17 cellular contexts compared by ENCODE assay signal in the genomic region with DNA sequence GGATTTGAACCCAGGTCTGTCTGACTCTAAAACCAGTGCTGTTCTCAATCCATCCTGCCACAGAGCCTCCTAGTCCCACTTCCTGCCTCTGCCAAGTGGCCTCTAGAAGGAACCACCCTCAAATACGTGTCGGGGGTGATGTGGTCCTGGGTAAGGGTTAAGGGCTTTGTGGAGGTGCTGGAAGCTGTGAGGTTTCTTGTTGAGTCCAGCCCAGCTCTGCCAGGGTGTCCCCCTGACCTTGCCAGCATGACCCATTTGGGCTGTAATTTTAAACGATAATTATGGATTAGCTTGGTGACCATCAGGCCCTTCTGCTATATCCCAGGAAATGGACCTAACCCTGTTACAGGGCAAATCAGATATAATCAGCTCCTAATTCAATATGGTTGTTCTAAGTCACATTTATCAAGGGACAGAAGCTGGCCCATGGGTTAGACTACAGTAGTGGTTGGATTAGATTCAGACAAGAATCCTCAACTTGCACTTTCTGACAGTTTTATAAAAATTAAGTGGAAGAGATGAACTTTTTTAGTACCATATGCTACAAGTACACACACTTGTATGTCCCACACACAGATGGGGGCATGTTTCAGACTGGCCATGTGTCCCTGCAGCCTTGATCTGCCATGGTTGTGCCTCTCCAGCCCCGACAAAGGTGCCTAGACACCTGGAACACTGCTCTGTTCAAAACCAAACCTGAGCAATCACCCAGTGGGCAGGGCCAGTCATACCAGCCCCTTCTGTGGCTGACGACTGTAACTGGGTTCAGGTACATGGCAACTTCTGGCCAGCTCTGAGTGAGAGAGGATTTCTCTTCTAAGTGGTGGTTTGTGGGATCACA. TPM values are rescaled to one million over a fixed set of nuclear protein-coding genes. Genes with fewer than 3 reads are reported as not detected.
A peak's percentile ranks its signal among the peaks of the same experiment; 100 is the strongest.
DNase-seq lines count a peak whose midpoint lies in the region; ATAC-seq and TF ChIP-seq lines count a peak whose summit lies in the region.
"Had no signal": no experiment of that assay in that cellular context is flagged by ENCODE, and none has a peak within 500 bp of the region (broad histone marks: within the 10 kb centered on the region; RNA-seq: fewer than 3 reads in every experiment).

No MANE protein-coding gene starts in this region.

- dilution Hi-C loops in mammary epithelial cell (cut with HindIII; ENCODE audit: low sequenced_read_pairs), result loop anchor here (5.0 kb wide), 1 partner anchor 153 kb away; the partner anchor contains the start of gene PLA2G15

- TF ChIP-seq CTCF in mammary epithelial cell (conservative IDR thresholded peaks at IDR 0.05 in 1 of 2, IDR thresholded peaks at IDR 0.05 in 1 of 2; ENCODE audit: extremely low read depth in 1 of 2, insufficient read depth in 1 of 2, low read depth in 1 of 2, low read length in 2 of 2), result no peak

- H3K4me3 Mint-ChIP-seq in activated T-helper 17 cell treated with anti-CD3 and anti-CD28 coated beads, Interleukin-2, amount 50 U/mL, for 72 hours, result no peak overlapping the region
- H3K4me3 Mint-ChIP-seq in stimulated activated naive B cell treated with anti-CD40 and anti-IgM and Interleukin-4, amounts not matched to agents 10 μg/mL and 1 μg/mL and 100 μg/mL, for 72 hours, result no peak overlapping the region
- H3K4me3 Mint-ChIP-seq: GM23338 had no signal

- H3K27ac Mint-ChIP-seq in activated naive CD4-positive, alpha-beta T cell treated with anti-CD3 and anti-CD28 coated beads, Interleukin-2, amount 50 U/mL, for 72 hours, result peak overlapping the region in 1 of 2 donors; percentile 36
- no peak overlapping the region for H3K27ac Mint-ChIP-seq in activated T-helper 17 cell treated with anti-CD3 and anti-CD28 coated beads, Interleukin-2, amount 50 U/mL, for 72 hours
- no peak overlapping the region for H3K27ac Mint-ChIP-seq in stimulated activated naive B cell treated with anti-CD40 and anti-IgM and Interleukin-4, amounts not matched to agents 10 μg/mL and 1 μg/mL and 100 μg/mL, for 72 hours
- H3K27ac Mint-ChIP-seq: GM23338 had no signal

- H3K27me3 ChIP-seq in mammary epithelial cell (ENCODE audit: insufficient read depth, low read length), result no peaks in the 10 kb centered on the region
- H3K27me3 ChIP-seq: BLaER1 treated with 17β-estradiol and CSF1 and Interleukin-3, amounts not matched to agents 10 nM and 100 nM had no signal

- DNase-seq in activated CD4-positive, alpha-beta T cell treated with anti-CD3 and anti-CD28 coated beads for 48 hours, result peak; percentile 55
- no peak for DNase-seq in activated CD4-positive, alpha-beta T cell treated with anti-CD3 and anti-CD28 coated beads, Interleukin-2, amount 50 U/mL, for 1 hour
- no peak for DNase-seq in activated naive CD4-positive, alpha-beta T cell treated with anti-CD3 and anti-CD28 coated beads, Interleukin-2, amount 50 U/mL, for 72 hours (ENCODE audit: low spot score in 2 of 2)
- no peak for DNase-seq in activated naive CD4-positive, alpha-beta T cell treated with anti-CD3 and anti-CD28 coated beads, Interleukin-2, amount 50 U/mL, for 16 hours
- DNase-seq in stimulated activated naive B cell treated with anti-CD40 and anti-IgM and Interleukin-4, amounts not matched to agents 10 μg/mL and 1 μg/mL and 100 μg/mL, for 72 hours, result no peak
- DNase-seq in NK-92 (lab: John Stamatoyannopoulos, UW; ENCODE audit: unreplicated experiment) (no peak), mammary epithelial cell (no peak)
- DNase-seq: Kasumi-1, NCI-H1105 treated with DMSO at 0.1 percent for 48 hours, NCI-H187 treated with DMSO at 0.1 percent for 48 hours, NCI-H446 treated with DMSO at 0.1 percent for 48 hours, NCI-H748 treated with DMSO at 0.1 percent for 48 hours, Right ventricle myocardium superior had no signal

- H3K27ac ChIP-seq in mammary epithelial cell (ENCODE audit: insufficient read depth, low read depth, low read length), result no peak overlapping the region
- H3K27ac ChIP-seq: BLaER1 treated with 17β-estradiol and CSF1 and Interleukin-3, amounts not matched to agents 10 nM and 100 nM had no signal

- H3K4me2 ChIP-seq in mammary epithelial cell (ENCODE audit: insufficient read depth, low read depth, low read length), result no peak overlapping the region
- H3K4me2 ChIP-seq: GM23338 had no signal

- H2AFZ ChIP-seq in mammary epithelial cell (ENCODE audit: low read depth, low read length), result no peak overlapping the region

- intact Hi-C loops in mammary epithelial cell (cut with micrococcal nuclease), result no loop called here

- H3K4me1 ChIP-seq in mammary epithelial cell (ENCODE audit: insufficient read depth, low read length), result peaks cover 8% of the 10 kb centered on the region

- no peak overlapping the region for H3K4me3 ChIP-seq in mammary epithelial cell (replicated peaks in 1 of 3; ENCODE audit: insufficient read depth in 1 of 3, low read depth in 2 of 3, low read length in 3 of 3)
- H3K4me3 ChIP-seq: BLaER1 treated with 17β-estradiol and CSF1 and Interleukin-3, amounts not matched to agents 10 nM and 100 nM; GM23338 had no signal

- H3K27me3 Mint-ChIP-seq in activated T-helper 17 cell treated with anti-CD3 and anti-CD28 coated beads, Interleukin-2, amount 50 U/mL, for 72 hours, result no peaks in the 10 kb centered on the region
- peaks cover 5 to 7% of the 10 kb centered on the region in 2 donors for H3K27me3 Mint-ChIP-seq in stimulated activated naive B cell treated with anti-CD40 and anti-IgM and Interleukin-4, amounts not matched to agents 10 μg/mL and 1 μg/mL and 100 μg/mL, for 72 hours

- H3K9ac ChIP-seq in mammary epithelial cell (ENCODE audit: insufficient read depth, low read length), result no peak overlapping the region
- H3K9ac ChIP-seq: BLaER1 treated with 17β-estradiol and CSF1 and Interleukin-3, amounts not matched to agents 10 nM and 100 nM had no signal

- H4K20me1 ChIP-seq in mammary epithelial cell (ENCODE audit: insufficient read depth, low read length), result no peaks in the 10 kb centered on the region
- H4K20me1 ChIP-seq: BLaER1 treated with 17β-estradiol and CSF1 and Interleukin-3, amounts not matched to agents 10 nM and 100 nM had no signal

- H3K9me3 ChIP-seq in mammary epithelial cell (replicated peaks; ENCODE audit: insufficient read depth, low read length), result no peaks in the 10 kb centered on the region
- H3K9me3 ChIP-seq: BLaER1 treated with 17β-estradiol and CSF1 and Interleukin-3, amounts not matched to agents 10 nM and 100 nM had no signal

- in situ Hi-C loops in mammary epithelial cell (cut with MboI; ENCODE audit: low sequenced_read_pairs in 2 of 2), result no loop called here

- no TSS peak for BruUV-seq in mammary epithelial cell (replicated peaks; lab: Mats Ljungman, UMichigan)

- peak; percentile 85 to 91 for ATAC-seq in activated naive CD4-positive, alpha-beta T cell treated with anti-CD3 and anti-CD28 coated beads, Interleukin-2, amount 50 U/mL, for 72 hours
- peak; percentile 86 for ATAC-seq in activated T-helper 17 cell treated with anti-CD3 and anti-CD28 coated beads, Interleukin-2, amount 50 U/mL, for 72 hours (replicated peaks)
- ATAC-seq in stimulated activated naive B cell treated with anti-CD40 and anti-IgM and Interleukin-4, amounts not matched to agents 10 μg/mL and 1 μg/mL and 100 μg/mL, for 72 hours (replicated peaks), result peak; percentile 31 to 38
- ATAC-seq: GM23338, Panc1 had no signal

- CTCF ChIA-PET in mammary epithelial cell (lab: Charles Lee; ENCODE audit: low non-redundant PET), result no interaction called here

- WGBS in mammary epithelial cell (ENCODE audit: low coverage, missing lambda C conversion rate), result 90% methylated on average over 5 of the region's 5 CpGs

- no peaks in the 10 kb centered on the region for H3K36me3 ChIP-seq in mammary epithelial cell (ENCODE audit: insufficient read depth, low read length)
- H3K36me3 ChIP-seq: BLaER1 treated with 17β-estradiol and CSF1 and Interleukin-3, amounts not matched to agents 10 nM and 100 nM had no signal

- H3K4me1 Mint-ChIP-seq in activated T-helper 17 cell treated with anti-CD3 and anti-CD28 coated beads, Interleukin-2, amount 50 U/mL, for 72 hours, result peaks cover 9% of the 10 kb centered on the region
- peaks cover 0 to 3% of the 10 kb centered on the region in 2 donors for H3K4me1 Mint-ChIP-seq in stimulated activated naive B cell treated with anti-CD40 and anti-IgM and Interleukin-4, amounts not matched to agents 10 μg/mL and 1 μg/mL and 100 μg/mL, for 72 hours

- no peaks in the 10 kb centered on the region for H3K9me3 Mint-ChIP-seq in activated naive CD4-positive, alpha-beta T cell treated with anti-CD3 and anti-CD28 coated beads, Interleukin-2, amount 50 U/mL, for 72 hours
- no peaks in the 10 kb centered on the region for H3K9me3 Mint-ChIP-seq in activated T-helper 17 cell treated with anti-CD3 and anti-CD28 coated beads, Interleukin-2, amount 50 U/mL, for 72 hours
- H3K9me3 Mint-ChIP-seq in stimulated activated naive B cell treated with anti-CD40 and anti-IgM and Interleukin-4, amounts not matched to agents 10 μg/mL and 1 μg/mL and 100 μg/mL, for 72 hours, result no peaks in the 10 kb centered on the region
- H3K9me3 Mint-ChIP-seq: GM23338 had no signal

- no peaks in the 10 kb centered on the region for H3K79me2 ChIP-seq in mammary epithelial cell (ENCODE audit: insufficient read depth, low read length)

- H3K36me3 Mint-ChIP-seq in activated naive CD4-positive, alpha-beta T cell treated with anti-CD3 and anti-CD28 coated beads, Interleukin-2, amount 50 U/mL, for 72 hours, result no peaks in the 10 kb centered on the region
- no peaks in the 10 kb centered on the region for H3K36me3 Mint-ChIP-seq in activated T-helper 17 cell treated with anti-CD3 and anti-CD28 coated beads, Interleukin-2, amount 50 U/mL, for 72 hours (ENCODE audit: low read depth)
- no peaks in the 10 kb centered on the region for H3K36me3 Mint-ChIP-seq in stimulated activated naive B cell treated with anti-CD40 and anti-IgM and Interleukin-4, amounts not matched to agents 10 μg/mL and 1 μg/mL and 100 μg/mL, for 72 hours

RNA-seq across cellular contexts. Expression of gene SMPD3, which starts 48.0 kb away (rescaled TPM):
- total RNA-seq in activated naive CD4-positive, alpha-beta T cell treated with anti-CD3 and anti-CD28 coated beads, Interleukin-2, amount 50 U/mL, for 72 hours, result 1 to 10 TPM in 1 of 2 donors, under 1 TPM in 1; 0.12 to 1.0 TPM
- under 1 TPM; 0.19 to 0.45 TPM for total RNA-seq in activated T-helper 17 cell treated with anti-CD3 and anti-CD28 coated beads, Interleukin-2, amount 50 U/mL, for 72 hours
- not detected for total RNA-seq in mammary epithelial cell
- polyA plus RNA-seq in mammary epithelial cell, result not detected
- not detected for polyA minus RNA-seq in mammary epithelial cell

Comparison
In these comparisons a context has a peak if more than half of its experiments do, and no peak if none do; other contexts are left out.
1. ATAC-seq: peak in every context shown above with its lines; median percentile 88 in activated naive CD4-positive, alpha-beta T cell treated with anti-CD3 and anti-CD28 coated beads, Interleukin-2, amount 50 U/mL, for 72 hours; 86 in activated T-helper 17 cell treated with anti-CD3 and anti-CD28 coated beads, Interleukin-2, amount 50 U/mL, for 72 hours; 34 in stimulated activated naive B cell treated with anti-CD40 and anti-IgM and Interleukin-4, amounts not matched to agents 10 μg/mL and 1 μg/mL and 100 μg/mL, for 72 hours.